1 cellular context compared by ENCODE assay signal in genomic region chr17:41695134-41695661, GRCh38.
TF ChIP-seq lines count a peak whose summit lies in the region.

No MANE protein-coding gene starts in this region.

TF ChIP-seq in SK-N-SH treated with all-trans-retinoic acid at 6 μM for 48 hours, 23 proteins besides CTCF, POLR2A, EP300 and RAD21 (continued from another document):
- TF ChIP-seq CSRNP3 (CRISPR knock-in tag; IDR thresholded peaks at IDR 0.05): no peak
- no peak for TF ChIP-seq PPARA (CRISPR knock-in tag; IDR thresholded peaks at IDR 0.05; ENCODE audit: borderline replicate concordance)
- TF ChIP-seq ESRRG (CRISPR knock-in tag; IDR thresholded peaks at IDR 0.05): no peak
- no peak for TF ChIP-seq ZFP3 (CRISPR knock-in tag; IDR thresholded peaks at IDR 0.05)
- no peak for TF ChIP-seq ZNF565 (CRISPR knock-in tag; conservative IDR thresholded peaks at IDR 0.05; ENCODE audit: low read depth)
- no peak for TF ChIP-seq BACH2 (CRISPR knock-in tag; IDR thresholded peaks at IDR 0.05; ENCODE audit: borderline replicate concordance)
- TF ChIP-seq OSR1 (CRISPR knock-in tag; IDR thresholded peaks at IDR 0.05): no peak
- no peak for TF ChIP-seq CREB5 (CRISPR knock-in tag; IDR thresholded peaks at IDR 0.05; ENCODE audit: low read depth)
- no peak for TF ChIP-seq RARB (CRISPR knock-in tag; IDR thresholded peaks at IDR 0.05)
- no peak for TF ChIP-seq ISL1 (CRISPR knock-in tag; IDR thresholded peaks at IDR 0.05)
- TF ChIP-seq ZNF8 (CRISPR knock-in tag; IDR thresholded peaks at IDR 0.05): no peak
- no peak for TF ChIP-seq POU6F1 (CRISPR knock-in tag; IDR thresholded peaks at IDR 0.05; ENCODE audit: borderline replicate concordance, low read depth)
- TF ChIP-seq ARNTL (CRISPR knock-in tag; IDR thresholded peaks at IDR 0.05; ENCODE audit: borderline replicate concordance, low read depth): no peak
